Comparison of ENCODE assay signal across 18 cellular contexts in genomic region chr4:54794033-54794432, GRCh38.
"Had no signal": no experiment of that assay in that cellular context is flagged by ENCODE, and none has a peak within 500 bp of the region (broad histone marks: within the 10 kb centered on the region; RNA-seq: fewer than 3 reads in every experiment).

No MANE protein-coding gene starts in this region.

- H3K4me3 ChIP-seq: colonic mucosa, hepatocyte, right atrium auricular region, stomach, thoracic aorta had no signal

- H3K27ac Mint-ChIP-seq: endodermal cell, naive B cell had no signal

- H3K4me1 ChIP-seq: colonic mucosa, foreskin keratinocyte, right atrium auricular region, stomach had no signal

- H3K36me3 ChIP-seq: colonic mucosa, right atrium auricular region, stomach, thoracic aorta had no signal

- ATAC-seq: foreskin keratinocyte, left colon had no signal

- DNase-seq: colonic mucosa; dermis blood vessel endothelial cell; endodermal cell; erythroblast; foreskin keratinocyte; left colon; mesendoderm; naive B cell; small intestine; stimulated activated CD4-positive, alpha-beta T cell treated with anti-CD3 and anti-CD28 coated beads, Interleukin-12 subunit alpha, Interleukin-12 subunit beta, amount 100 ng/mL, for 4 hours; stimulated activated naive CD4-positive, alpha-beta T cell; stomach; substantia nigra; trophoblast cell had no signal

- H3K36me3 Mint-ChIP-seq: naive B cell had no signal

- H3K9me3 Mint-ChIP-seq: endodermal cell had no signal

- H3K4me1 Mint-ChIP-seq: naive B cell, neural crest cell had no signal

- H3K4me3 Mint-ChIP-seq: endodermal cell, naive B cell, neural crest cell had no signal

- H3K27me3 ChIP-seq: colonic mucosa, foreskin keratinocyte, hepatocyte, right atrium auricular region, stomach had no signal

- H3K27ac ChIP-seq: colonic mucosa, foreskin keratinocyte, hepatocyte, right atrium auricular region, stomach, thoracic aorta had no signal

- H3K9me3 ChIP-seq: colonic mucosa, right atrium auricular region, thoracic aorta had no signal
